14 cellular contexts compared by ENCODE assay signal in the genomic region with DNA sequence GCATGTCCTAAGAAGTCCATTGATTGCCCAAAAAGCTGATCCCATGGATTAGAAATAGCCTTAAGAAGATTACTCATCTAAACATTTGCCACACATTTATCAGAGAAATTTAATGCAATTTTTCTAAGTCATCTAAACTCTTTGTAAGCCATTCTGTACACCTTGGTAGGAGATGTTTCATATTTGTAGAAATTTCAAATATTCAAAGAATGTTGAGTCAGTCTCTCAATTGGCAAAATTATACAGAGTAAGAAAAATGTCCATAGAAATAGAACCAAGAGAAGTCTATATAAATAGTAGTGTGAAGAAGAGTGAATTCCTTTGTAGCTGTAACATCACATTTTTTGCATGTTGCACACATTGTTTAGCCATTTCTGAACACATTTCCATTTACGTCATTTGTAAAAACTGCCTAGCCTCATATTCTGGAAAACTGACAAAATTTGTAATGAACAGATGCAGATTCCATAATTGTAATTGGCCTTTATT.
DNase-seq lines count a peak whose midpoint lies in the region; ATAC-seq lines count a peak whose summit lies in the region.
"Had no signal": no experiment of that assay in that cellular context is flagged by ENCODE, and none has a peak within 500 bp of the region (broad histone marks: within the 10 kb centered on the region; RNA-seq: fewer than 3 reads in every experiment).

No MANE protein-coding gene starts in this region.

- H3K36me3 ChIP-seq in trophoblast cell (ENCODE audit: control insufficient read depth in 1 of 2, insufficient read depth in 2 of 2, low read length in 2 of 2): no peaks in the 10 kb centered on the region
- H3K36me3 ChIP-seq: lower lobe of right lung, neutrophil had no signal

- H4K12ac ChIP-seq in trophoblast cell (ENCODE audit: low read depth, low read length): no peak overlapping the region

- H3K4me1 ChIP-seq in trophoblast cell (ENCODE audit: control insufficient read depth in 1 of 2, insufficient read depth in 2 of 2, low read length in 2 of 2): no peaks in the 10 kb centered on the region
- H3K4me1 ChIP-seq: lower lobe of right lung had no signal

- H2BK120ac ChIP-seq in trophoblast cell (ENCODE audit: insufficient read depth, low read length, poor library complexity): no peak overlapping the region

- no peak for ATAC-seq in HG03108 (IDR thresholded peaks at IDR 0.05; ENCODE audit: unreplicated experiment)
- ATAC-seq in HG03460 (IDR thresholded peaks at IDR 0.05; ENCODE audit: unreplicated experiment): no peak
- ATAC-seq: activated T-helper 17 cell treated with anti-CD3 and anti-CD28 coated beads, Interleukin-2, amount 50 U/mL, for 72 hours; lower lobe of right lung had no signal

- no peaks in the 10 kb centered on the region for H3K79me2 ChIP-seq in trophoblast cell (ENCODE audit: control insufficient read depth, insufficient read depth, low read length, poor library complexity)

- no peak overlapping the region for H2AFZ ChIP-seq in trophoblast cell (ENCODE audit: insufficient read depth, low read length, poor library complexity)

- H4K91ac ChIP-seq in trophoblast cell (ENCODE audit: low read depth, low read length): no peak overlapping the region

- no peak overlapping the region for H3K18ac ChIP-seq in trophoblast cell (ENCODE audit: low read length)

- H2BK5ac ChIP-seq in trophoblast cell (ENCODE audit: low read depth, low read length, poor library complexity): no peak overlapping the region

- H3K4ac ChIP-seq in trophoblast cell (ENCODE audit: low read depth, low read length): no peak overlapping the region

- H3K4me3 ChIP-seq in trophoblast cell (ENCODE audit: low read depth, low read length): no peak overlapping the region
- H3K4me3 ChIP-seq: lower lobe of right lung had no signal

- H3K14ac ChIP-seq in trophoblast cell (ENCODE audit: low read length): no peak overlapping the region

- no peak overlapping the region for H4K8ac ChIP-seq in trophoblast cell (ENCODE audit: low read depth, low read length)

- no peak overlapping the region for H3K9ac ChIP-seq in trophoblast cell (ENCODE audit: low read length)

- no CpG with 5 or more reads among the region's 1 CpG for WGBS in trophoblast cell (ENCODE audit: extremely low coverage, insufficient coverage, insufficient read length)

- H2BK12ac ChIP-seq in trophoblast cell (ENCODE audit: low read length): no peak overlapping the region

- H3K23ac ChIP-seq in trophoblast cell (ENCODE audit: low read length): no peak overlapping the region

- H3K27ac ChIP-seq in epithelial cell of prostate (peak overlapping the region; percentile 27), trophoblast cell (ENCODE audit: low read depth, low read length) (no peak overlapping the region)
- H3K27ac ChIP-seq: lower lobe of right lung, neutrophil had no signal

- no peaks in the 10 kb centered on the region for H3K9me3 ChIP-seq in trophoblast cell (ENCODE audit: insufficient read depth, low read depth, low read length)
- H3K9me3 ChIP-seq: lower lobe of right lung, neutrophil had no signal

- no peak overlapping the region for H2AK5ac ChIP-seq in trophoblast cell (ENCODE audit: low read length)

- no peaks in the 10 kb centered on the region for H3K27me3 ChIP-seq in trophoblast cell (ENCODE audit: insufficient read depth, low read length)
- H3K27me3 ChIP-seq: neutrophil had no signal

- H3K4me2 ChIP-seq in trophoblast cell (ENCODE audit: low read length): no peak overlapping the region

- H3K79me1 ChIP-seq in trophoblast cell (ENCODE audit: low read length): no peaks in the 10 kb centered on the region

- DNase-seq in GM03348 (ENCODE audit: low spot score) (peak; percentile 72), RKO (ENCODE audit: low spot score) (peak; percentile 26), epithelial cell of prostate (ENCODE audit: low read depth, low spot score) (no peak), trophoblast cell (peak; percentile 40 to 88), hippocampal formation (lab: John Stamatoyannopoulos, UW) (no peak), UCSD-AML1 (lab: John Stamatoyannopoulos, UW; ENCODE audit: unreplicated experiment) (no peak)
- DNase-seq: central memory CD4-positive, alpha-beta T cell; lower lobe of right lung; NCI-H510A treated with DMSO at 0.1 percent for 48 hours; stimulated activated naive CD4-positive, alpha-beta T cell had no signal

Comparison
In these comparisons a context has a peak if more than half of its experiments do, and no peak if none do; other contexts are left out.
1. DNase-seq: peak in GM03348 (single experiment), RKO (single experiment) and trophoblast cell (2 of 2); none in epithelial cell of prostate (single experiment), hippocampal formation (0 of 2) and UCSD-AML1 (single experiment).